18 cellular contexts compared by ENCODE assay signal in the genomic region with DNA sequence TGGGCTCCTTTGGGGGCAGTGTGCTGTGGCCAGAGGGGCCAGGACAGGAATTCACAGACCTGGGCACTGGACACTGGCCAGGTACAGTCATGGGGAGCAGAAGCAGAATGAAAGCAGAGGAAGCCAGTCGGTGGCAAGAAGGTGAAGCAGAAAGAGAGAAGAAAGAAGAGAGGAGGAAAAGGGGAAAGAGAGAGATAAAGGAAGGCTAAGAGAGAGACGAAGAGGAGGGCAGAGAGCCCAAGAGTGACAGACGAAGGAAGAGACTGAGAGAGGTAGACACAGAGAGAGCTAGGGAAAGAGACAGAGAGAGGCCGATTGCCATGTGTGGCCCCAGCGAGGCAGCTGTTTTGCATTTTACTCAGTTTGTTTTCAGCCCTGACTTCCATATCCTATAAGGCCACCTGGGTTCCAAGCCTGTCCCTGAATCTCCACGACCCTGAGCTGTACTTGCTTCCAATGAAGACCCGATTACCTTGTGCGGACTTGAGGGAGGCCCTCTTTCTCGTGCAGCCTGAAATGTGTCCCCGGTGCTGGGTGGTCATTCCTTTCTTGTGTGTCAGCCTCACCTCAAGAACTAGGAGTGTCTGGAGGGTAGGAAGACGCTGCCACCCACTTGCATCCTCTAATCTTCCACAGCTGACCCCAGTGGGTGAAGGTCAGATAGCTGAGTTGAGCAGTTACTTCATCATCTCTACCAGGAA.
"Had no signal": no experiment of that assay in that cellular context is flagged by ENCODE, and none has a peak within 500 bp of the region (broad histone marks: within the 10 kb centered on the region; RNA-seq: fewer than 3 reads in every experiment).

No MANE protein-coding gene starts in this region.

- H3K4me3 Mint-ChIP-seq: activated B cell treated with CpG ODN at 0.5 μM for 24 hours; activated CD4-positive, alpha-beta memory T cell treated with anti-CD3 and anti-CD28 coated beads for 36 hours; natural killer cell; stimulated activated effector memory CD8-positive, alpha-beta T cell treated with anti-CD3 and anti-CD28 coated beads, Interleukin-12 subunit alpha, Interleukin-12 subunit beta, amount 100 ng/mL, for 72 hours; T-helper 2 cell treated with Interferon-gamma antibody and Interleukin-4, amounts not matched to agents 5 μg/mL and 100 μg/mL, for 36 hours had no signal

- H3K27me3 Mint-ChIP-seq: activated CD4-positive, alpha-beta memory T cell treated with anti-CD3 and anti-CD28 coated beads for 36 hours had no signal

- H3K27me3 ChIP-seq: esophagus squamous epithelium, ovary, right lobe of liver, stomach had no signal

- H3K4me1 ChIP-seq: psoas muscle had no signal

- H3K4me1 Mint-ChIP-seq: activated B cell treated with CpG ODN at 0.5 μM for 24 hours; natural killer cell; stimulated activated effector memory CD8-positive, alpha-beta T cell treated with anti-CD3 and anti-CD28 coated beads, Interleukin-12 subunit alpha, Interleukin-12 subunit beta, amount 100 ng/mL, for 72 hours had no signal

- H3K27ac ChIP-seq: ovary, psoas muscle, right lobe of liver, stomach had no signal

- DNase-seq: activated B cell treated with CpG ODN at 0.5 μM for 24 hours; activated CD4-positive, alpha-beta memory T cell treated with anti-CD3 and anti-CD28 coated beads for 36 hours; activated CD4-positive, alpha-beta T cell treated with anti-CD3 and anti-CD28 coated beads for 4 hours; activated naive CD4-positive, alpha-beta T cell treated with anti-CD3 and anti-CD28 coated beads, Interleukin-2, amount 50 U/mL, for 16 hours; dermis blood vessel endothelial cell; effector memory CD4-positive, alpha-beta T cell; esophagus squamous epithelium; natural killer cell; stimulated activated CD4-positive, alpha-beta T cell treated with anti-CD3 and anti-CD28 coated beads, Interleukin-4, amount 100 ng/mL, for 24 hours; stomach; SW 1271 had no signal

- H3K36me3 ChIP-seq: esophagus squamous epithelium, ovary, right lobe of liver, stomach had no signal

- H3K27ac Mint-ChIP-seq: activated B cell treated with CpG ODN at 0.5 μM for 24 hours; activated CD4-positive, alpha-beta memory T cell treated with anti-CD3 and anti-CD28 coated beads for 36 hours; activated T-helper 2 cell treated with anti-CD3 and anti-CD28 coated beads, Interferon-gamma antibody, Interleukin-2, Interleukin-4, amounts not matched to agents 10 μg/mL and 5 μg/mL and 100 μg/mL, durations not matched to agents 14 hours and 24 hours and 36 hours; natural killer cell; stimulated activated effector memory CD8-positive, alpha-beta T cell treated with anti-CD3 and anti-CD28 coated beads, Interleukin-12 subunit alpha, Interleukin-12 subunit beta, amount 100 ng/mL, for 72 hours; T-helper 2 cell treated with Interferon-gamma antibody and Interleukin-4, amounts not matched to agents 5 μg/mL and 100 μg/mL, for 36 hours had no signal

- H3K9me3 ChIP-seq: esophagus squamous epithelium, ovary, psoas muscle, right lobe of liver, stomach had no signal

- ATAC-seq: natural killer cell; stimulated activated effector memory CD8-positive, alpha-beta T cell treated with anti-CD3 and anti-CD28 coated beads, Interleukin-12 subunit alpha, Interleukin-12 subunit beta, amount 100 ng/mL, for 72 hours had no signal

- H3K4me3 ChIP-seq: esophagus squamous epithelium, lung, ovary, psoas muscle, right lobe of liver, stomach had no signal

- H3K9me3 Mint-ChIP-seq: activated B cell treated with CpG ODN at 0.5 μM for 24 hours; activated CD4-positive, alpha-beta memory T cell treated with anti-CD3 and anti-CD28 coated beads for 36 hours; activated T-helper 2 cell treated with anti-CD3 and anti-CD28 coated beads, Interferon-gamma antibody, Interleukin-2, Interleukin-4, amounts not matched to agents 10 μg/mL and 5 μg/mL and 100 μg/mL, durations not matched to agents 14 hours and 24 hours and 36 hours; natural killer cell; stimulated activated effector memory CD8-positive, alpha-beta T cell treated with anti-CD3 and anti-CD28 coated beads, Interleukin-12 subunit alpha, Interleukin-12 subunit beta, amount 100 ng/mL, for 72 hours; T-helper 2 cell treated with Interferon-gamma antibody and Interleukin-4, amounts not matched to agents 5 μg/mL and 100 μg/mL, for 36 hours had no signal

- H3K36me3 Mint-ChIP-seq: activated CD4-positive, alpha-beta memory T cell treated with anti-CD3 and anti-CD28 coated beads for 36 hours; natural killer cell; stimulated activated effector memory CD8-positive, alpha-beta T cell treated with anti-CD3 and anti-CD28 coated beads, Interleukin-12 subunit alpha, Interleukin-12 subunit beta, amount 100 ng/mL, for 72 hours had no signal
